12 cellular contexts compared by ENCODE assay signal in the genomic region with DNA sequence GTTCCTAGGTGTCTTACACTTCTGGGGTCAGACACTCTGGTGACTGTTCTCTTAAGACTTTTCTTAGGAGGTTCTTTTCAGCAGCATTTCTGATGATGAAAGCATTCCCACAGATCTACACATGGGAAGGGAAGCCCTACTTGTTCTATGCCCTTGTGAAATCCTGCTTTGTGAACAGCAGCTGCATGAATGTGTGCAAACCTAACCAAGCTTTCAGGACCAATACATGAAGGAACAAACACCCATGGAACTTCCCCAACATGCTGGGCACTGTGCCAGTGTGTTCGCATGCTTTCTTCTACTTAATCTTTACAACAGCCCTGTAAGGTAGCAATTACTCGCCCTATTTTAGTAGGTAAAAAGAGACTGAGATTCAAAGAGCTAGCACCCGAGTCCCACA.
A peak's percentile ranks its signal among the peaks of the same experiment; 100 is the strongest.
DNase-seq lines count a peak whose midpoint lies in the region; ATAC-seq and TF ChIP-seq lines count a peak whose summit lies in the region.
"Had no signal": no experiment of that assay in that cellular context is flagged by ENCODE, and none has a peak within 500 bp of the region (broad histone marks: within the 10 kb centered on the region; RNA-seq: fewer than 3 reads in every experiment).

No MANE protein-coding gene starts in this region.

- no peaks in the 10 kb centered on the region for H3K36me3 ChIP-seq in ascending aorta
- H3K36me3 ChIP-seq: pancreas had no signal

- peak; percentile 85 for DNase-seq in MV-4-11 (lab: John Stamatoyannopoulos, UW)
- DNase-seq in ascending aorta (ENCODE audit: low spot score in 2 of 2), result peak; percentile 28 to 78
- peak; percentile 74 for DNase-seq in left ventricle myocardium superior
- peak; percentile 41 for DNase-seq in smooth muscle cell of the brain vasculature (ENCODE audit: low read depth, low spot score)
- DNase-seq in GM13977 (ENCODE audit: low spot score), result no peak
- DNase-seq: activated T-cell treated with anti-CD3 and anti-CD28 coated beads, Interleukin-2, amount 50 U/mL, for 48 hours; DND-41; NCI-H2029 treated with DMSO at 0.1 percent for 48 hours had no signal

- intact Hi-C loops in ascending aorta (cut with DNase I), result no loop called here
- intact Hi-C loops in left ventricle myocardium superior (cut with micrococcal nuclease), result no loop called here

- ATAC-seq in left ventricle myocardium superior (peak; percentile 76), HG02610 (IDR thresholded peaks at IDR 0.05; ENCODE audit: unreplicated experiment) (no peak), HG03442 (IDR thresholded peaks at IDR 0.05; ENCODE audit: unreplicated experiment) (no peak), HG02763 (IDR thresholded peaks at IDR 0.05; ENCODE audit: unreplicated experiment) (no peak)

- no peak overlapping the region for H3K27ac ChIP-seq in ascending aorta
- H3K27ac ChIP-seq: pancreas had no signal

- in situ Hi-C loops in GM13977 (cut with MboI; ENCODE audit: low pct_unique_long_range_greater_than_20kb, low sequenced_read_pairs, unreplicated experiment), result no loop called here

- H3K4me1 ChIP-seq in ascending aorta, result no peaks in the 10 kb centered on the region
- H3K4me1 ChIP-seq: pancreas had no signal

- no peaks in the 10 kb centered on the region for H3K27me3 ChIP-seq in ascending aorta
- H3K27me3 ChIP-seq: pancreas had no signal

- H3K4me3 ChIP-seq in ascending aorta, result no peak overlapping the region
- H3K4me3 ChIP-seq: pancreas had no signal

- TF ChIP-seq CTCF in ascending aorta (IDR thresholded peaks at IDR 0.05), result no peak
- no peak for TF ChIP-seq CTCF in GM13977 (IDR thresholded peaks at IDR 0.05; ENCODE audit: extremely low read depth, insufficient read depth, missing control alignments)

- peaks cover 0 to 5% of the 10 kb centered on the region in 2 donors for H3K9me3 ChIP-seq in ascending aorta
- H3K9me3 ChIP-seq: pancreas had no signal
